2 cellular contexts compared by ENCODE assay signal in the genomic region with DNA sequence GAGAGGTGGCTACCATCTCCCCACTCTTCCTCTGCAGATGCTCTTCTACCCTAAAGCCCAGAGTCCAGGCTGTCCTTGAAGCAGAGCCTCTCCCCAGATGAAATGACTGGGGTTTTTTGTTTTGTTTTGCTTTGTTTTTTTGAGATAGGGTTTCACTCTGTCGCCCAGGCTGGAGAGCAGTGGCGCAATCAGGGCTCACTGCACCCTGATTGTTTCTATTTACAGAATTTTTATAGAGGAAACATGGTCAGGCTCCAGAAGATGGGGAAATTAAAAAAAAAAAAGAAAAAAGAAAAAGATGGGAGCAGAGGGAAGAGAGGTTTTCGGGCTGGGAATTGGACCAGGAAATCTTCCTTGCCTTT.
TF ChIP-seq lines count a peak whose summit lies in the region.

No MANE protein-coding gene starts in this region.

TF ChIP-seq in IMR-90, 13 proteins besides CTCF, POLR2A, EP300 and RAD21:
- TF ChIP-seq, protein P1, sequence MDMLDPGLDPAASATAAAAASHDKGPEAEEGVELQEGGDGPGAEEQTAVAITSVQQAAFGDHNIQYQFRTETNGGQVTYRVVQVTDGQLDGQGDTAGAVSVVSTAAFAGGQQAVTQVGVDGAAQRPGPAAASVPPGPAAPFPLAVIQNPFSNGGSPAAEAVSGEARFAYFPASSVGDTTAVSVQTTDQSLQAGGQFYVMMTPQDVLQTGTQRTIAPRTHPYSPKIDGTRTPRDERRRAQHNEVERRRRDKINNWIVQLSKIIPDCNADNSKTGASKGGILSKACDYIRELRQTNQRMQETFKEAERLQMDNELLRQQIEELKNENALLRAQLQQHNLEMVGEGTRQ (IDR thresholded peaks at IDR 0.05; ENCODE audit: low read depth, low read length) = no peak
- TF ChIP-seq MXI1 (IDR thresholded peaks at IDR 0.05; ENCODE audit: borderline replicate concordance, low read depth, low read length) (no peak), CEBPB (IDR thresholded peaks at IDR 0.05; ENCODE audit: low read depth, low read length) (peak; percentile 48)

TF ChIP-seq in H1, 55 proteins besides CTCF, POLR2A, EP300 and RAD21:
- TF ChIP-seq BRCA1 (IDR thresholded peaks at IDR 0.05; ENCODE audit: low read depth, low read length) (no peak), EZH2 (IDR thresholded peaks at IDR 0.05; ENCODE audit: low read depth, low read length, severe bottlenecking) (no peak), TEAD4 (IDR thresholded peaks at IDR 0.05; ENCODE audit: low read depth, low read length) (no peak), E2F6 (IDR thresholded peaks at IDR 0.05) (no peak), HDAC6 (IDR thresholded peaks at IDR 0.05; ENCODE audit: low read depth, low read length) (no peak), SIX5 (IDR thresholded peaks at IDR 0.05; ENCODE audit: low read depth, low read length) (no peak), ZNF274 (IDR thresholded peaks at IDR 0.05; ENCODE audit: borderline replicate concordance, extremely low read depth, low read length) (no peak), TAF7 (optimal IDR thresholded peaks at IDR 0.05; ENCODE audit: borderline replicate concordance, low read depth, low read length) (no peak), TBP (IDR thresholded peaks at IDR 0.05; ENCODE audit: low read depth, low read length) (no peak), BCL11A (IDR thresholded peaks at IDR 0.05; ENCODE audit: low read depth in 2 of 2, low read length in 2 of 2) (no peak)
